ENCODE assay signal across 27 cellular contexts in genomic region chr7:39375047-39375873, GRCh38.
"Had no signal": no experiment of that assay in that cellular context is flagged by ENCODE, and none has a peak within 500 bp of the region (broad histone marks: within the 10 kb centered on the region; RNA-seq: fewer than 3 reads in every experiment).

No MANE protein-coding gene starts in this region.

- H3K4me1 Mint-ChIP-seq: memory B cell; mesothelial cell of epicardium; naive thymus-derived CD4-positive, alpha-beta T cell; stimulated activated memory B cell treated with anti-CD40 and anti-IgM and Interleukin-4, amounts not matched to agents 10 μg/mL and 1 μg/mL and 100 μg/mL, for 72 hours had no signal

- H3K27ac ChIP-seq: esophagus squamous epithelium, heart right ventricle, prostate gland, skin epidermis, spleen, testis, tibial artery, upper lobe of left lung had no signal

- H3K36me3 Mint-ChIP-seq: memory B cell; mesothelial cell of epicardium; naive thymus-derived CD4-positive, alpha-beta T cell; stimulated activated memory B cell treated with anti-CD40 and anti-IgM and Interleukin-4, amounts not matched to agents 10 μg/mL and 1 μg/mL and 100 μg/mL, for 72 hours had no signal

- H3K27me3 ChIP-seq: esophagus squamous epithelium, testis, tibial artery, upper lobe of left lung had no signal

- H3K9me3 Mint-ChIP-seq: effector memory CD8-positive, alpha-beta T cell; memory B cell; stimulated activated memory B cell treated with anti-CD40 and anti-IgM and Interleukin-4, amounts not matched to agents 10 μg/mL and 1 μg/mL and 100 μg/mL, for 72 hours had no signal

- H3K4me3 Mint-ChIP-seq: effector memory CD8-positive, alpha-beta T cell; memory B cell; mesothelial cell of epicardium; naive thymus-derived CD4-positive, alpha-beta T cell; nephron; stimulated activated memory B cell treated with anti-CD40 and anti-IgM and Interleukin-4, amounts not matched to agents 10 μg/mL and 1 μg/mL and 100 μg/mL, for 72 hours had no signal

- H3K36me3 ChIP-seq: esophagus squamous epithelium, heart right ventricle, prostate gland, spleen, tibial artery, upper lobe of left lung had no signal

- H3K9me3 ChIP-seq: esophagus squamous epithelium, prostate gland, spleen, testis, tibial artery, upper lobe of left lung had no signal

- H3K27ac Mint-ChIP-seq: effector memory CD8-positive, alpha-beta T cell; memory B cell; mesothelial cell of epicardium; naive thymus-derived CD4-positive, alpha-beta T cell; stimulated activated memory B cell treated with anti-CD40 and anti-IgM and Interleukin-4, amounts not matched to agents 10 μg/mL and 1 μg/mL and 100 μg/mL, for 72 hours had no signal

- H3K4me1 ChIP-seq: esophagus squamous epithelium, heart right ventricle, prostate gland, spleen, testis, tibial artery, upper lobe of left lung had no signal

- H3K4me3 ChIP-seq: esophagus squamous epithelium, heart right ventricle, lung, prostate gland, skin epidermis, spleen, testis, tibial artery, upper lobe of left lung had no signal

- ATAC-seq: effector memory CD8-positive, alpha-beta T cell; heart right ventricle; left cardiac atrium; left ventricle myocardium superior; naive thymus-derived CD4-positive, alpha-beta T cell; right cardiac atrium; stimulated activated memory B cell treated with anti-CD40 and anti-IgM and Interleukin-4, amounts not matched to agents 10 μg/mL and 1 μg/mL and 100 μg/mL, for 72 hours; stimulated activated naive CD8-positive, alpha-beta T cell treated with anti-CD3 and anti-CD28 coated beads, Interleukin-15, Interleukin-2, amounts not matched to agents 100 U/mL and 50 U/mL, for 24 hours had no signal

- DNase-seq: cortex of kidney; effector memory CD8-positive, alpha-beta T cell; erythroblast; esophagus squamous epithelium; foreskin melanocyte; glutamatergic neuron; heart right ventricle; hippocampal formation; left cardiac atrium; left ventricle myocardium superior; naive thymus-derived CD4-positive, alpha-beta T cell; nucleus accumbens; right cardiac atrium; spleen; stimulated activated CD4-positive, alpha-beta T cell treated with anti-CD3 and anti-CD28 coated beads, Interleukin-4, amount 100 ng/mL, for 4 hours; stimulated activated naive CD8-positive, alpha-beta T cell treated with anti-CD3 and anti-CD28 coated beads, Interleukin-15, Interleukin-2, amounts not matched to agents 100 U/mL and 50 U/mL, for 24 hours; substantia nigra; testis; tibial artery had no signal
